10 cellular contexts compared by ENCODE assay signal in the genomic region with DNA sequence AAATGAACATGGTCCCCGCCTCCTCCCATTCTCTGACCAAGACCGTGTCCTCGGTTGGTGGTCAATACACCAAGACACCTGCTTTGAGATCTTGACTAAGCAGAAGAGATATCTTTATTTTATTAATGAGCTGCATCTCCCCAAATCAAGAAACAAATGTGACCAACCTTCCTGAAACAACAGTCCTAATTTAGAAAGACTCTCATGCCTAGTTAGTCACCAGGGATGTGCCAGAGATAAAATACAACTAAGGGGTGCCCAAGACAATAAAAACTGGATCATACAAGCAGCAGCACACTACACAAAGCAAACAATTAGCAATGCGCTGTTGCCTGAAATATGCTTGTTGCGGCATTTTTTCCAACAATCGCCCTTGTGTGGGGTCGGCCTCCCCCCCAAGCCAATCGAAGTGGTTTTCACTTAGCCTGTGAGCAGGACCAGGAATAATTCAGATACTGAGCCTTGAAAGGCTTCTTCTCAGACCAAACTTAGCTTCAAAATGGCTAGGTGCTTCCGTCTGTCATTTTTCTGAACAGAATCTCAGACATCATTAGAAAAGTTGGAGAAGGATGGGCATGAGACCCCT. TPM values are rescaled to one million over a fixed set of nuclear protein-coding genes. Genes with fewer than 3 reads are reported as not detected.
A peak's percentile ranks its signal among the peaks of the same experiment; 100 is the strongest.
DNase-seq lines count a peak whose midpoint lies in the region; ATAC-seq and TF ChIP-seq lines count a peak whose summit lies in the region.
"Had no signal": no experiment of that assay in that cellular context is flagged by ENCODE, and none has a peak within 500 bp of the region (broad histone marks: within the 10 kb centered on the region; RNA-seq: fewer than 3 reads in every experiment).

No MANE protein-coding gene starts in this region.

- H2AFZ ChIP-seq in parathyroid adenoma, result peak overlapping the region; percentile 83

- 85 to 96% (median 89%) methylated on average over 9 of the region's 9 CpGs for WGBS in spleen, 5 donors

- no peak for ATAC-seq in activated CD4-positive, alpha-beta T cell treated with anti-CD3 and anti-CD28 coated beads for 36 hours

- H3K27me3 ChIP-seq in parathyroid adenoma (ENCODE audit: control insufficient read depth, insufficient read depth, low read length) (no peaks in the 10 kb centered on the region), spleen (replicated peaks in 1 of 7) (peaks cover 0 to 5% (median 0%) of the 10 kb centered on the region in 7 donors)
- H3K27me3 ChIP-seq: hepatocyte had no signal

- peaks cover 19% of the 10 kb centered on the region for H3K27me3 Mint-ChIP-seq in activated CD4-positive, alpha-beta T cell treated with anti-CD3 and anti-CD28 coated beads, Interleukin-2, amount 10 ng/mL, durations not matched to agents 7 days and 5 days
- no peaks in the 10 kb centered on the region for H3K27me3 Mint-ChIP-seq in activated CD4-positive, alpha-beta T cell treated with anti-CD3 and anti-CD28 coated beads for 36 hours
- H3K27me3 Mint-ChIP-seq in IgD-negative memory B cell, result no peaks in the 10 kb centered on the region

- H3K27ac ChIP-seq in cingulate gyrus (ENCODE audit: low read depth, low read length) (peak overlapping the region; percentile 87), parathyroid adenoma (no peak overlapping the region), spleen (no peak overlapping the region)

- H3K4me3 ChIP-seq in parathyroid adenoma (ENCODE audit: low read depth, low read length) (peak overlapping the region; percentile 65), spleen (no peak overlapping the region)

- H3K36me3 Mint-ChIP-seq in activated CD4-positive, alpha-beta T cell treated with anti-CD3 and anti-CD28 coated beads, Interleukin-2, amount 10 ng/mL, durations not matched to agents 7 days and 5 days (ENCODE audit: low read depth), result peaks cover 24% of the 10 kb centered on the region
- H3K36me3 Mint-ChIP-seq in activated CD4-positive, alpha-beta T cell treated with anti-CD3 and anti-CD28 coated beads for 36 hours (ENCODE audit: low read depth), result peaks cover 24% of the 10 kb centered on the region
- H3K36me3 Mint-ChIP-seq in IgD-negative memory B cell, result peaks cover 2% of the 10 kb centered on the region

- H3K9ac ChIP-seq in parathyroid adenoma, result no peak overlapping the region

- H3K4me1 ChIP-seq in parathyroid adenoma (no peaks in the 10 kb centered on the region), spleen (peaks cover 10 to 43% (median 24%) of the 10 kb centered on the region in 6 donors)

- no peaks in the 10 kb centered on the region for H3K79me2 ChIP-seq in parathyroid adenoma

- H3K9me3 ChIP-seq in parathyroid adenoma (ENCODE audit: control insufficient read depth, low read length) (no peaks in the 10 kb centered on the region), spleen (no peaks in the 10 kb centered on the region)

- no peaks in the 10 kb centered on the region for H3K9me3 Mint-ChIP-seq in activated CD4-positive, alpha-beta T cell treated with anti-CD3 and anti-CD28 coated beads, Interleukin-2, amount 10 ng/mL, durations not matched to agents 7 days and 5 days
- H3K9me3 Mint-ChIP-seq in activated CD4-positive, alpha-beta T cell treated with anti-CD3 and anti-CD28 coated beads for 36 hours (ENCODE audit: low read depth), result no peaks in the 10 kb centered on the region
- no peaks in the 10 kb centered on the region for H3K9me3 Mint-ChIP-seq in IgD-negative memory B cell

- CTCF ChIA-PET in activated CD4-positive, alpha-beta T cell treated with anti-CD3 and anti-CD28 coated beads, Interleukin-2, amount 10 ng/mL, durations not matched to agents 7 days and 5 days (lab: Charles Lee), result interaction anchor here (0.6 to 6.8 kb wide), 4 partner anchors 8 to 12 kb away, joined by 3 to 62 read pairs (median 3); no protein-coding TSS in a partner anchor
- CTCF ChIA-PET in activated CD4-positive, alpha-beta T cell treated with anti-CD3 and anti-CD28 coated beads for 36 hours (lab: Charles Lee), result interaction anchor here (0.6 to 15.6 kb wide), 4 partner anchors 12 to 91 kb away, joined by 3 to 257 read pairs (median 6); a partner anchor contains a TSS

- no peak for TF ChIP-seq CTCF in parathyroid adenoma (IDR thresholded peaks at IDR 0.05)
- no peak for TF ChIP-seq CTCF in spleen (IDR thresholded peaks at IDR 0.05 in 8 of 11, conservative IDR thresholded peaks at IDR 0.05 in 3 of 11)

- DNase-seq in activated CD4-positive, alpha-beta T cell treated with anti-CD3 and anti-CD28 coated beads, Interleukin-2, amount 10 ng/mL, durations not matched to agents 7 days and 5 days, result no peak
- no peak for DNase-seq in activated CD4-positive, alpha-beta T cell treated with anti-CD3 and anti-CD28 coated beads for 36 hours
- DNase-seq in spleen, result no peak
- no peak for DNase-seq in KG1 (lab: John Stamatoyannopoulos, UW)
- DNase-seq in GF-D8 (lab: John Stamatoyannopoulos, UW), result no peak
- DNase-seq: SW 1271 had no signal

- peaks cover 29% of the 10 kb centered on the region for H3K4me1 Mint-ChIP-seq in activated CD4-positive, alpha-beta T cell treated with anti-CD3 and anti-CD28 coated beads, Interleukin-2, amount 10 ng/mL, durations not matched to agents 7 days and 5 days
- peaks cover 23% of the 10 kb centered on the region for H3K4me1 Mint-ChIP-seq in activated CD4-positive, alpha-beta T cell treated with anti-CD3 and anti-CD28 coated beads for 36 hours
- peaks cover 7 to 13% (median 11%) of the 10 kb centered on the region in 3 donors for H3K4me1 Mint-ChIP-seq in IgD-negative memory B cell

- no peak for TF ChIP-seq POLR2A in spleen (IDR thresholded peaks at IDR 0.05)

- H3K4me3 Mint-ChIP-seq in activated CD4-positive, alpha-beta T cell treated with anti-CD3 and anti-CD28 coated beads, Interleukin-2, amount 10 ng/mL, durations not matched to agents 7 days and 5 days, result peak overlapping the region; percentile 99
- H3K4me3 Mint-ChIP-seq in activated CD4-positive, alpha-beta T cell treated with anti-CD3 and anti-CD28 coated beads for 36 hours, result no peak overlapping the region
- peak overlapping the region in 3 of 4 donors; percentile 92 to 100 (median 96) for H3K4me3 Mint-ChIP-seq in IgD-negative memory B cell

- peak overlapping the region; percentile 80 for H3K27ac Mint-ChIP-seq in activated CD4-positive, alpha-beta T cell treated with anti-CD3 and anti-CD28 coated beads, Interleukin-2, amount 10 ng/mL, durations not matched to agents 7 days and 5 days
- H3K27ac Mint-ChIP-seq in activated CD4-positive, alpha-beta T cell treated with anti-CD3 and anti-CD28 coated beads for 36 hours, result no peak overlapping the region
- H3K27ac Mint-ChIP-seq in IgD-negative memory B cell, result peak overlapping the region in 1 of 3 donors; percentile 89

- intact Hi-C loops in activated CD4-positive, alpha-beta T cell treated with anti-CD3 and anti-CD28 coated beads for 36 hours (cut with DNase I, micrococcal nuclease), result loop anchor here in 1 of 2 experiments (5.0 kb wide), 2 partner anchors 400 to 1160 kb away; a partner anchor contains a TSS
- intact Hi-C loops in spleen (cut with DNase I; ENCODE audit: low total_unique reads), result no loop called here

- POLR2A ChIA-PET in activated CD4-positive, alpha-beta T cell treated with anti-CD3 and anti-CD28 coated beads, Interleukin-2, amount 10 ng/mL, durations not matched to agents 7 days and 5 days (lab: Charles Lee), result interaction anchor here (0.6 kb wide), 1 partner anchor 11 kb away, joined by 3 read pairs; no protein-coding TSS in a partner anchor
- POLR2A ChIA-PET in activated CD4-positive, alpha-beta T cell treated with anti-CD3 and anti-CD28 coated beads for 36 hours (lab: Charles Lee), result no interaction called here

- H3K36me3 ChIP-seq in parathyroid adenoma (ENCODE audit: control insufficient read depth, insufficient read depth, low read length), result no peaks in the 10 kb centered on the region
- peaks cover 0 to 11% (median 0%) of the 10 kb centered on the region in 6 donors for H3K36me3 ChIP-seq in spleen

- no peak overlapping the region for H3K4me2 ChIP-seq in parathyroid adenoma (ENCODE audit: low read length)

RNA-seq across cellular contexts. Expression of a gene that starts 1.3 kb away (rescaled TPM):
- total RNA-seq in activated CD4-positive, alpha-beta T cell treated with anti-CD3 and anti-CD28 coated beads, Interleukin-2, amount 10 ng/mL, durations not matched to agents 7 days and 5 days, result 1,000 to 10,000 TPM in 1 of 2 experiments, 100 to 1,000 TPM in 1; 800 to 1,022 TPM
- 100 to 1,000 TPM; 557 to 771 TPM for total RNA-seq in activated CD4-positive, alpha-beta T cell treated with anti-CD3 and anti-CD28 coated beads for 36 hours
- polyA plus RNA-seq in IgD-negative memory B cell (47.4 TPM), spleen (100 to 1,000 TPM in 1 of 3 donors, 10 to 100 TPM in 2; 48.4 to 174 (median 95.8) TPM)
- 10 to 100 TPM; 40.3 to 59.5 (median 47.8) TPM for total RNA-seq in spleen

RNA-seq across cellular contexts. Expression of a gene that starts 32.1 kb away (rescaled TPM):
- total RNA-seq in activated CD4-positive, alpha-beta T cell treated with anti-CD3 and anti-CD28 coated beads, Interleukin-2, amount 10 ng/mL, durations not matched to agents 7 days and 5 days, result under 1 TPM; 0.52 to 0.87 TPM
- 1 to 10 TPM; 3.9 to 4.4 TPM for total RNA-seq in activated CD4-positive, alpha-beta T cell treated with anti-CD3 and anti-CD28 coated beads for 36 hours
- 0.73 TPM for polyA plus RNA-seq in IgD-negative memory B cell
- total RNA-seq in spleen, result 10 to 100 TPM in 4 of 7 donors, 1 to 10 TPM in 3; 9.2 to 14.2 (median 11.9) TPM
- polyA plus RNA-seq in spleen, result 1 to 10 TPM; 3.0 to 4.8 (median 4.0) TPM

RNA-seq across cellular contexts. Expression of a gene that starts 48.3 kb away (rescaled TPM):
- total RNA-seq in activated CD4-positive, alpha-beta T cell treated with anti-CD3 and anti-CD28 coated beads, Interleukin-2, amount 10 ng/mL, durations not matched to agents 7 days and 5 days, result 1 to 10 TPM; 6.7 to 8.1 TPM
- 10 to 100 TPM in 1 of 2 experiments, 1 to 10 TPM in 1; 9.6 to 12.9 TPM for total RNA-seq in activated CD4-positive, alpha-beta T cell treated with anti-CD3 and anti-CD28 coated beads for 36 hours
- not detected for polyA plus RNA-seq in IgD-negative memory B cell
- total RNA-seq in spleen, result 1 to 10 TPM in 1 of 7 donors, under 1 TPM in 3, not detected in 3; 0.28 to 1.3 (median 0.71) TPM
- under 1 TPM; 0.07 to 0.61 (median 0.38) TPM for polyA plus RNA-seq in spleen

Comparison
In these comparisons a context has a peak if more than half of its experiments do, and no peak if none do; other contexts are left out.
1. RNA of a gene that starts 1.3 kb away (total RNA-seq): 800 to 1,022 TPM in activated CD4-positive, alpha-beta T cell treated with anti-CD3 and anti-CD28 coated beads, Interleukin-2, amount 10 ng/mL, durations not matched to agents 7 days and 5 days and 557 to 771 TPM in activated CD4-positive, alpha-beta T cell treated with anti-CD3 and anti-CD28 coated beads for 36 hours; 40.3 to 59.5 TPM in spleen; every median in the first group is over 4 times any median in the second.